Comparison of ENCODE assay signal across 12 cellular contexts in genomic region chrX:50680990-50681389, GRCh38.
DNase-seq lines count a peak whose midpoint lies in the region; ATAC-seq and TF ChIP-seq lines count a peak whose summit lies in the region.
"Had no signal": no experiment of that assay in that cellular context is flagged by ENCODE, and none has a peak within 500 bp of the region (broad histone marks: within the 10 kb centered on the region; RNA-seq: fewer than 3 reads in every experiment).

No MANE protein-coding gene starts in this region.

- no peak overlapping the region for H2AFZ ChIP-seq in SK-N-SH (ENCODE audit: low read depth)
- no peak overlapping the region for H2AFZ ChIP-seq in hepatocyte
- H2AFZ ChIP-seq in smooth muscle cell (ENCODE audit: low read depth) = no peak overlapping the region

- TF ChIP-seq EP300 in SK-N-SH (IDR thresholded peaks at IDR 0.05; ENCODE audit: borderline replicate concordance in 1 of 2, low read depth in 1 of 2, low read length in 1 of 2) (no peak), gastroesophageal sphincter (IDR thresholded peaks at IDR 0.05) (no peak)

- H3K27ac Mint-ChIP-seq in WTC11 = no peak overlapping the region
- H3K27ac Mint-ChIP-seq in activated T-helper 1 cell treated with anti-CD3 and anti-CD28 coated beads, Interleukin-12 subunit alpha, Interleukin-12 subunit beta, Interleukin-2, Interleukin-4 antibody, amounts not matched to agents 30 ng/mL and 10 ng/mL and 1 ng/mL, durations not matched to agents 14 hours and 24 hours and 36 hours = no peak overlapping the region

- H3K9me2 ChIP-seq in SK-N-SH (no peaks in the 10 kb centered on the region), hepatocyte (replicated peaks; ENCODE audit: insufficient read depth) (no peaks in the 10 kb centered on the region)

- H3K9me3 ChIP-seq in SK-N-SH (no peaks in the 10 kb centered on the region), hepatocyte (ENCODE audit: low read depth) (peaks cover 3% of the 10 kb centered on the region), smooth muscle cell (replicated peaks; ENCODE audit: low read depth) (no peaks in the 10 kb centered on the region), gastroesophageal sphincter (no peaks in the 10 kb centered on the region)

- DNase-seq in SK-N-SH = peak; percentile 6
- peak; percentile 18 for DNase-seq in WTC11 (ENCODE audit: low spot score)
- DNase-seq in hepatocyte (ENCODE audit: low spot score) = no peak
- no peak for DNase-seq in smooth muscle cell (lab: John Stamatoyannopoulos, UW; ENCODE audit: unreplicated experiment)
- no peak for DNase-seq in EL
- no peak for DNase-seq in activated T-helper 1 cell treated with anti-CD3 and anti-CD28 coated beads, Interleukin-12 subunit alpha, Interleukin-12 subunit beta, Interleukin-2, Interleukin-4 antibody, amounts not matched to agents 30 ng/mL and 10 ng/mL and 1 ng/mL, durations not matched to agents 14 hours and 24 hours and 36 hours (ENCODE audit: low spot score)
- DNase-seq: aorta, mesendoderm, NCI-H1436, OCI-M1 had no signal

- ATAC-seq in SK-N-SH treated with all-trans-retinoic acid at 6 μM for 48 hours (no peak), WTC11 (no peak), gastroesophageal sphincter (no peak)

- no peak for TF ChIP-seq POLR2A in gastroesophageal sphincter (IDR thresholded peaks at IDR 0.05)

- intact Hi-C loops in activated T-helper 1 cell treated with anti-CD3 and anti-CD28 coated beads, Interleukin-12 subunit alpha, Interleukin-12 subunit beta, Interleukin-2, Interleukin-4 antibody, amounts not matched to agents 30 ng/mL and 10 ng/mL and 1 ng/mL, durations not matched to agents 14 hours and 24 hours and 36 hours (cut with micrococcal nuclease) = no loop called here

- no peaks in the 10 kb centered on the region for H3K27me3 Mint-ChIP-seq in WTC11 (ENCODE audit: low read depth)
- H3K27me3 Mint-ChIP-seq in activated T-helper 1 cell treated with anti-CD3 and anti-CD28 coated beads, Interleukin-12 subunit alpha, Interleukin-12 subunit beta, Interleukin-2, Interleukin-4 antibody, amounts not matched to agents 30 ng/mL and 10 ng/mL and 1 ng/mL, durations not matched to agents 14 hours and 24 hours and 36 hours (ENCODE audit: insufficient read depth) = no peaks in the 10 kb centered on the region

- H3K4me2 ChIP-seq in SK-N-SH = no peak overlapping the region
- no peak overlapping the region for H3K4me2 ChIP-seq in hepatocyte
- no peak overlapping the region for H3K4me2 ChIP-seq in smooth muscle cell

- H4K20me1 ChIP-seq in SK-N-SH (ENCODE audit: insufficient read depth) (no peaks in the 10 kb centered on the region), hepatocyte (ENCODE audit: insufficient read depth, poor library complexity, severe bottlenecking) (no peaks in the 10 kb centered on the region), smooth muscle cell (ENCODE audit: low read depth) (no peaks in the 10 kb centered on the region)

- CTCF ChIA-PET in SK-N-SH (lab: Yijun Ruan, JAX) = interaction anchor here (0.6 to 4.1 kb wide), 10 partner anchors 10 to 739 kb away, joined by 3 to 28 read pairs (median 4); no protein-coding TSS in a partner anchor
- CTCF ChIA-PET in WTC11 (lab: Charles Lee) = interaction anchor here (0.8 to 2.2 kb wide), 6 partner anchors 10 to 766 kb away, joined by 3 to 6 read pairs (median 3); no protein-coding TSS in a partner anchor

- H3K36me3 Mint-ChIP-seq in WTC11 = no peaks in the 10 kb centered on the region
- no peaks in the 10 kb centered on the region for H3K36me3 Mint-ChIP-seq in activated T-helper 1 cell treated with anti-CD3 and anti-CD28 coated beads, Interleukin-12 subunit alpha, Interleukin-12 subunit beta, Interleukin-2, Interleukin-4 antibody, amounts not matched to agents 30 ng/mL and 10 ng/mL and 1 ng/mL, durations not matched to agents 14 hours and 24 hours and 36 hours (ENCODE audit: low read depth)

- no peaks in the 10 kb centered on the region for H3F3A ChIP-seq in SK-N-SH (replicated peaks; ENCODE audit: insufficient read depth)
- H3F3A ChIP-seq in smooth muscle cell (ENCODE audit: low read depth) = no peaks in the 10 kb centered on the region

- H3K9me3 Mint-ChIP-seq in WTC11 = no peaks in the 10 kb centered on the region
- H3K9me3 Mint-ChIP-seq in activated T-helper 1 cell treated with anti-CD3 and anti-CD28 coated beads, Interleukin-12 subunit alpha, Interleukin-12 subunit beta, Interleukin-2, Interleukin-4 antibody, amounts not matched to agents 30 ng/mL and 10 ng/mL and 1 ng/mL, durations not matched to agents 14 hours and 24 hours and 36 hours = no peaks in the 10 kb centered on the region

- no peaks in the 10 kb centered on the region for H3K27me3 ChIP-seq in SK-N-SH (ENCODE audit: insufficient read depth)
- no peaks in the 10 kb centered on the region for H3K27me3 ChIP-seq in hepatocyte
- H3K27me3 ChIP-seq in smooth muscle cell (ENCODE audit: low read depth) = no peaks in the 10 kb centered on the region
- no peaks in the 10 kb centered on the region for H3K27me3 ChIP-seq in gastroesophageal sphincter

- no peak overlapping the region for H3K4me3 ChIP-seq in SK-N-SH (ENCODE audit: low read depth in 2 of 2, low read length in 1 of 2)
- H3K4me3 ChIP-seq in hepatocyte = no peak overlapping the region
- no peak overlapping the region for H3K4me3 ChIP-seq in smooth muscle cell
- no peak overlapping the region for H3K4me3 ChIP-seq in gastroesophageal sphincter

- H3K27ac ChIP-seq in SK-N-SH (ENCODE audit: low read depth in 2 of 2, low read length in 1 of 2) (no peak overlapping the region), hepatocyte (no peak overlapping the region), smooth muscle cell (ENCODE audit: low read depth) (no peak overlapping the region), gastroesophageal sphincter (no peak overlapping the region)

- H3K79me2 ChIP-seq in SK-N-SH (ENCODE audit: insufficient read depth) (no peaks in the 10 kb centered on the region), hepatocyte (no peaks in the 10 kb centered on the region), smooth muscle cell (ENCODE audit: low read depth) (no peaks in the 10 kb centered on the region)

- H3K9ac ChIP-seq in SK-N-SH = no peak overlapping the region
- H3K9ac ChIP-seq in smooth muscle cell (ENCODE audit: low read depth) = no peak overlapping the region

- H3K36me3 ChIP-seq in SK-N-SH (replicated peaks in 1 of 2; ENCODE audit: control insufficient read depth in 1 of 2, insufficient read depth in 2 of 2, low read length in 1 of 2) (no peaks in the 10 kb centered on the region), hepatocyte (replicated peaks; ENCODE audit: insufficient read depth, low read depth) (no peaks in the 10 kb centered on the region), smooth muscle cell (ENCODE audit: low read depth) (no peaks in the 10 kb centered on the region), gastroesophageal sphincter (no peaks in the 10 kb centered on the region)

- no peaks in the 10 kb centered on the region for H3K4me1 ChIP-seq in SK-N-SH (ENCODE audit: control insufficient read depth in 1 of 2, insufficient read depth in 2 of 2, low read depth in 1 of 2, low read length in 1 of 2)
- no peaks in the 10 kb centered on the region for H3K4me1 ChIP-seq in hepatocyte (ENCODE audit: insufficient read depth)
- no peaks in the 10 kb centered on the region for H3K4me1 ChIP-seq in smooth muscle cell (ENCODE audit: low read depth)
- H3K4me1 ChIP-seq in gastroesophageal sphincter = no peaks in the 10 kb centered on the region

- POLR2A ChIA-PET in SK-N-SH (lab: Yijun Ruan, JAX) (no interaction called here), WTC11 (lab: Charles Lee) (no interaction called here)

- no peaks in the 10 kb centered on the region for H3K4me1 Mint-ChIP-seq in WTC11
- H3K4me1 Mint-ChIP-seq in activated T-helper 1 cell treated with anti-CD3 and anti-CD28 coated beads, Interleukin-12 subunit alpha, Interleukin-12 subunit beta, Interleukin-2, Interleukin-4 antibody, amounts not matched to agents 30 ng/mL and 10 ng/mL and 1 ng/mL, durations not matched to agents 14 hours and 24 hours and 36 hours (ENCODE audit: low read depth) = no peaks in the 10 kb centered on the region

- no peak overlapping the region for H3K4me3 Mint-ChIP-seq in WTC11
- no peak overlapping the region for H3K4me3 Mint-ChIP-seq in activated T-helper 1 cell treated with anti-CD3 and anti-CD28 coated beads, Interleukin-12 subunit alpha, Interleukin-12 subunit beta, Interleukin-2, Interleukin-4 antibody, amounts not matched to agents 30 ng/mL and 10 ng/mL and 1 ng/mL, durations not matched to agents 14 hours and 24 hours and 36 hours

- 7% methylated on average over 2 of the region's 2 CpGs for WGBS in SK-N-SH (ENCODE audit: low lambda C conversion rate)
- WGBS in hepatocyte (ENCODE audit: low lambda C conversion rate, missing lambda C conversion rate) = 64% methylated on average over 2 of the region's 2 CpGs
- WGBS in smooth muscle cell (ENCODE audit: low lambda C conversion rate) = 57% methylated on average over 2 of the region's 2 CpGs
- WGBS in gastroesophageal sphincter (ENCODE audit: low coverage in 1 of 2), 2 donors = 58 to 81% methylated on average over 2 of the region's 2 CpGs

- peak; percentile 54 for TF ChIP-seq RAD21 in SK-N-SH (IDR thresholded peaks at IDR 0.05; ENCODE audit: low read length)

- peak; percentile 40 for TF ChIP-seq CTCF in SK-N-SH (IDR thresholded peaks at IDR 0.05)
- TF ChIP-seq CTCF in WTC11 (IDR thresholded peaks at IDR 0.05) = peak; percentile 23; the same call in 1 of the 2 replicates
- TF ChIP-seq CTCF in hepatocyte (IDR thresholded peaks at IDR 0.05; ENCODE audit: poor library complexity) = peak; percentile 22
- peak; percentile 17 for TF ChIP-seq CTCF in smooth muscle cell (IDR thresholded peaks at IDR 0.05; ENCODE audit: borderline replicate concordance, insufficient read depth, poor library complexity, severe bottlenecking)
- peak in 1 of 4 experiments; percentile 21 for TF ChIP-seq CTCF in gastroesophageal sphincter (IDR thresholded peaks at IDR 0.05)

TF ChIP-seq in SK-N-SH, 30 proteins besides CTCF, POLR2A, EP300 and RAD21:
- peak; percentile 16; the same call in 1 of the 2 replicates for TF ChIP-seq SMC3 (IDR thresholded peaks at IDR 0.05; ENCODE audit: low read depth, low read length)
- TF ChIP-seq MEF2A (IDR thresholded peaks at IDR 0.05; ENCODE audit: borderline replicate concordance, low read depth) = no peak

TF ChIP-seq in SK-N-SH treated with all-trans-retinoic acid at 6 μM for 48 hours, 23 proteins besides CTCF, POLR2A, EP300 and RAD21 (continues in another document):
- TF ChIP-seq BACH2 (CRISPR knock-in tag; IDR thresholded peaks at IDR 0.05; ENCODE audit: borderline replicate concordance) (no peak), ZC3H10 (CRISPR knock-in tag; IDR thresholded peaks at IDR 0.05) (no peak)

Comparison
In these comparisons a context has a peak if more than half of its experiments do, and no peak if none do; other contexts are left out.
1. DNase-seq: peak in SK-N-SH (single experiment) and WTC11 (single experiment); none in hepatocyte (single experiment), smooth muscle cell (single experiment), EL (single experiment) and activated T-helper 1 cell treated with anti-CD3 and anti-CD28 coated beads, Interleukin-12 subunit alpha, Interleukin-12 subunit beta, Interleukin-2, Interleukin-4 antibody, amounts not matched to agents 30 ng/mL and 10 ng/mL and 1 ng/mL, durations not matched to agents 14 hours and 24 hours and 36 hours (single experiment).
2. Of the 6 proteins assayed by ChIP-seq in both WTC11 and SK-N-SH: peak only in WTC11: none; only in SK-N-SH: none; in both: CTCF; in neither: 5.